ENCODE assay signal across 8 cellular contexts in genomic region chr19:56140583-56141415, GRCh38.
DNase-seq lines count a peak whose midpoint lies in the region; ATAC-seq, FAIRE-seq and TF ChIP-seq lines count a peak whose summit lies in the region.

Gene ZNF444 (plus strand): TSS chr19:56141287. CDS start chr19:56146912, 5,625 bp downstream.

- TF ChIP-seq CTCF in AG09319 (IDR thresholded peaks at IDR 0.05; ENCODE audit: low read depth, low read length): no peak

- ATAC-seq in GM19035 (IDR thresholded peaks at IDR 0.05; ENCODE audit: unreplicated experiment) (peak; percentile 91), HG03354 (IDR thresholded peaks at IDR 0.05; ENCODE audit: poor library complexity, severe bottlenecking, unreplicated experiment) (peak; percentile 91)

- DNase-seq in AG09319 (ENCODE audit: extremely low read depth, low read depth) (peak; percentile 99), NCI-H446 treated with DMSO at 0.1 percent for 48 hours (lab: John Stamatoyannopoulos, UW) (peak; percentile 100), cerebellar nuclear complex (lab: John Stamatoyannopoulos, UW) (peak; percentile 96 to 98)
- peak; percentile 96 for DNase-seq in activated CD4-positive, CD25-positive, alpha-beta regulatory T cell treated with anti-CD3 and anti-CD28 coated beads, Interleukin-2, amount 50 U/mL, for 72 hours
- peak; percentile 98 for DNase-seq in stimulated activated CD4-positive, alpha-beta T cell treated with anti-CD3 and anti-CD28 coated beads, Interleukin-12 subunit alpha, Interleukin-12 subunit beta, amount 100 ng/mL, for 4 hours

- FAIRE-seq in islet of Langerhans (lab: Jason Lieb, UNC): peak; percentile 80

Comparison
In these comparisons a context has a peak if more than half of its experiments do, and no peak if none do; other contexts are left out.
1. Peak in every context shown above with its lines: DNase-seq and ATAC-seq.